1 cellular context compared by ENCODE assay signal in the genomic region with DNA sequence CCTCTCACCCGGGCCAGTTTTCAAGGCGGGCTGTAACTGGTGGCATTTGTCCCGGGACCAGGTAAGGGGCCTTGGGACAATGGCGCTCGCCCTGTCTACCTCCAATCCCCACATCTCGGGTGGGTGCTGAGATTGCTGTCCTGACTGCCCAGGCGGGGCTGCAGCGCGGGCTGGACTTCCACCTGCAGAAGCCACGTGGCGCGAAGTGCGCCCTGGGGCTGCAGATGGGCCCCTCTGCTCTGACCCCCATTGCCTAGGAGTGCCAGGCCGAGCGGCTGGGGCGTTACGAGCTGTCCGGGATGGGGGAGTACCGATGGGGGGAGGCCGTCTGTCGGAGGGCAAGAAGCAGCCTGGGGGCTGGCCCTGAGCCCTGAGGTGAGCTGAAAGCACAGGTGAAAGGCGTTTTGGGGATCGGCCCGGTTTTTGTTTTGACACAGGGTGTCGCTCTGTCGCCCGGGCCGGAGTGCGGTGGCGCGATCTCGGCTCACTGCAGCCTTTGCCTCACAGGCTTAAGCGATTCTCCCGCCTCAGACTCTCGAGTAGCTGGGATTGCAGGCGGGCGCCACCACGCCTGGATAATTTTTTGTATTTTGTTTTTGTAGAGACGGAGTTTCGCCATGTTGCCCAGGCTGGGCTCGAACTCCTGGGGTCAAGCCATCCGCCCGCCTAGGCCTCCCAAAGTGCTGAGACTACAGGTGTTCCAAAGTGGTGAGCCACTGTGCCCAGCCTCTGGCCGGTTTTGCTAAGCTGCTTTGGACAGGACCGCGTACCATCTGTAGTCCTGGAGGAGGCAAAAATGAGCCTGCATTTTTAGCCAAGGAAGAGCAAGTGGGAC.
TF ChIP-seq lines count a peak whose summit lies in the region.

A gene with protein sequence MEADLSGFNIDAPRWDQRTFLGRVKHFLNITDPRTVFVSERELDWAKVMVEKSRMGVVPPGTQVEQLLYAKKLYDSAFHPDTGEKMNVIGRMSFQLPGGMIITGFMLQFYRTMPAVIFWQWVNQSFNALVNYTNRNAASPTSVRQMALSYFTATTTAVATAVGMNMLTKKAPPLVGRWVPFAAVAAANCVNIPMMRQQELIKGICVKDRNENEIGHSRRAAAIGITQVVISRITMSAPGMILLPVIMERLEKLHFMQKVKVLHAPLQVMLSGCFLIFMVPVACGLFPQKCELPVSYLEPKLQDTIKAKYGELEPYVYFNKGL (plus strand): TSS at position 16 of the 835 bp plus-strand sequence. CDS start 12,001 bp downstream, outside the sequence.

TF ChIP-seq in endothelial cell of umbilical vein, 7 proteins besides CTCF, POLR2A, EP300 and RAD21:
- no peak for TF ChIP-seq GATA2 (IDR thresholded peaks at IDR 0.05; ENCODE audit: insufficient read depth, insufficient read length, low read depth, low read length)
- no peak for TF ChIP-seq EZH2 (IDR thresholded peaks at IDR 0.05; ENCODE audit: borderline replicate concordance, low read depth, low read length, severe bottlenecking)
- TF ChIP-seq POLR2AphosphoS5 (IDR thresholded peaks at IDR 0.05; ENCODE audit: insufficient read depth, low read depth, low read length), result no peak
- no peak for TF ChIP-seq MYC (IDR thresholded peaks at IDR 0.05; ENCODE audit: low read depth, low read length)
- no peak for TF ChIP-seq FOS (IDR thresholded peaks at IDR 0.05; ENCODE audit: borderline replicate concordance, insufficient read depth, low read length)
- TF ChIP-seq JUN (IDR thresholded peaks at IDR 0.05; ENCODE audit: borderline replicate concordance, insufficient read depth, insufficient read length, low read depth), result no peak
- TF ChIP-seq, protein P1, sequence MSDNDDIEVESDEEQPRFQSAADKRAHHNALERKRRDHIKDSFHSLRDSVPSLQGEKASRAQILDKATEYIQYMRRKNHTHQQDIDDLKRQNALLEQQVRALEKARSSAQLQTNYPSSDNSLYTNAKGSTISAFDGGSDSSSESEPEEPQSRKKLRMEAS (IDR thresholded peaks at IDR 0.05; ENCODE audit: insufficient read depth, insufficient read length), result no peak
TF ChIP-seq in endothelial cell of umbilical vein: peak in this region for 0.
